ENCODE assay signal across 10 cellular contexts in genomic region chr3:115239717-115240116, GRCh38.
DNase-seq lines count a peak whose midpoint lies in the region; ATAC-seq and TF ChIP-seq lines count a peak whose summit lies in the region.
"Had no signal": no experiment of that assay in that cellular context is flagged by ENCODE, and none has a peak within 500 bp of the region (broad histone marks: within the 10 kb centered on the region; RNA-seq: fewer than 3 reads in every experiment).

No MANE protein-coding gene starts in this region.

- ATAC-seq in HG03469 (IDR thresholded peaks at IDR 0.05; ENCODE audit: unreplicated experiment) (no peak), HG02884 (IDR thresholded peaks at IDR 0.05; ENCODE audit: unreplicated experiment) (no peak)

- peak; percentile 92 for DNase-seq in AG04449 (ENCODE audit: low read depth, low spot score)
- DNase-seq in NCI-H146 (lab: John Stamatoyannopoulos, UW), result peak; percentile 97
- DNase-seq in amniotic stem cell (lab: John Stamatoyannopoulos, UW), result peak; percentile 94
- peak in 36 of 51 donors; percentile 1 to 78 (median 14) for DNase-seq in hypothalamus (lab: John Stamatoyannopoulos, UW)
- peak; percentile 42 for DNase-seq in ureter (ENCODE audit: low spot score)
- DNase-seq in midbrain (lab: John Stamatoyannopoulos, UW), result no peak
- DNase-seq: CD4-positive, CD25-positive, alpha-beta regulatory T cell had no signal

- CTCF ChIA-PET in AG04449 (lab: Yijun Ruan, JAX), result interaction anchor here (1.5 kb wide), 1 partner anchor 22 kb away, joined by 7 read pairs; no protein-coding TSS in a partner anchor

- POLR2A ChIA-PET in AG04449 (lab: Yijun Ruan, JAX), result interaction anchor here (1.0 to 1.1 kb wide), 2 partner anchors 544 to 549 kb away, joined by 3 read pairs; no protein-coding TSS in a partner anchor

- H3K4me3 ChIP-seq in AG04449 (ENCODE audit: low read depth, low read length), result peak overlapping the region; percentile 9; the same call in 1 of the 2 replicates
- H3K4me3 ChIP-seq: Peyer's patch had no signal

- TF ChIP-seq CTCF in AG04449 (IDR thresholded peaks at IDR 0.05; ENCODE audit: insufficient read depth, low read length, missing control alignments), result no peak
